ENCODE assay signal across 26 cellular contexts in genomic region chr5:1483856-1484255, GRCh38. TPM values are rescaled to one million over a fixed set of nuclear protein-coding genes. Genes with fewer than 3 reads are reported as not detected.
"Had no signal": no experiment of that assay in that cellular context is flagged by ENCODE, and none has a peak within 500 bp of the region (broad histone marks: within the 10 kb centered on the region; RNA-seq: fewer than 3 reads in every experiment).

No MANE protein-coding gene starts in this region.

- H3K9me3 Mint-ChIP-seq: activated CD4-positive, alpha-beta T cell treated with anti-CD3 and anti-CD28 coated beads, Interleukin-2, amount 10 ng/mL, durations not matched to agents 24 days and 14 days; activated naive CD4-positive, alpha-beta T cell treated with anti-CD3 and anti-CD28 coated beads for 36 hours; activated T-cell treated with anti-CD3 and anti-CD28 coated beads, Interleukin-2, amount 50 U/mL, for 4 hours; central memory CD8-positive, alpha-beta T cell; endodermal cell; natural killer cell treated with Interleukin-12 subunit alpha and Interleukin-12 subunit beta and Interleukin-15 and Interleukin-18, amount 100 ng/mL, for 72 hours; stimulated activated naive CD8-positive, alpha-beta T cell treated with anti-CD3 and anti-CD28 coated beads, Interleukin-15, amount 100 ng/mL, for 72 hours had no signal

- H3K4me1 Mint-ChIP-seq: activated CD4-positive, alpha-beta T cell treated with anti-CD3 and anti-CD28 coated beads, Interleukin-2, amount 10 ng/mL, durations not matched to agents 24 days and 14 days; endodermal cell had no signal

- H3K27ac ChIP-seq: ascending aorta, colonic mucosa, epithelial cell of prostate, hepatocyte, suprapubic skin, transverse colon, uterus had no signal

- FAIRE-seq: islet of Langerhans, TTC549 had no signal

- H3K9me3 ChIP-seq: ascending aorta, colonic mucosa, suprapubic skin, transverse colon, uterus had no signal

- H3K4me3 ChIP-seq: ascending aorta, colonic mucosa, hepatocyte, suprapubic skin, transverse colon, uterus had no signal

- H3K27ac Mint-ChIP-seq: activated CD4-positive, alpha-beta T cell treated with anti-CD3 and anti-CD28 coated beads, Interleukin-2, amount 10 ng/mL, durations not matched to agents 24 days and 14 days; activated CD8-positive, alpha-beta T cell treated with anti-CD3 and anti-CD28 coated beads, Interleukin-2, amount 10 ng/mL, durations not matched to agents 7 days and 5 days; activated naive CD4-positive, alpha-beta T cell treated with anti-CD3 and anti-CD28 coated beads for 36 hours; endodermal cell; stimulated activated naive CD8-positive, alpha-beta T cell treated with anti-CD3 and anti-CD28 coated beads, Interleukin-15, amount 100 ng/mL, for 72 hours had no signal

- H3K79me2 ChIP-seq: hepatocyte had no signal

- H3K27me3 ChIP-seq: ascending aorta, colonic mucosa, hepatocyte, suprapubic skin, transverse colon, uterus had no signal

- H3K36me3 ChIP-seq: colonic mucosa, transverse colon, uterus had no signal

- H2AFZ ChIP-seq: hepatocyte had no signal

- H3K36me3 Mint-ChIP-seq: natural killer cell treated with Interleukin-12 subunit alpha and Interleukin-12 subunit beta and Interleukin-15 and Interleukin-18, amount 100 ng/mL, for 72 hours had no signal

- H3K4me1 ChIP-seq: ascending aorta, colonic mucosa, uterus had no signal

- ATAC-seq: activated CD8-positive, alpha-beta T cell treated with anti-CD3 and anti-CD28 coated beads, Interleukin-2, amount 10 ng/mL, durations not matched to agents 7 days and 5 days; activated T-cell treated with anti-CD3 and anti-CD28 coated beads, Interleukin-2, amount 50 U/mL, for 4 hours; left cardiac atrium; natural killer cell treated with Interleukin-12 subunit alpha and Interleukin-12 subunit beta and Interleukin-15 and Interleukin-18, amount 100 ng/mL, for 72 hours; stimulated activated naive CD8-positive, alpha-beta T cell treated with anti-CD3 and anti-CD28 coated beads, Interleukin-15, amount 100 ng/mL, for 72 hours had no signal

- H3K27me3 Mint-ChIP-seq: activated CD4-positive, alpha-beta T cell treated with anti-CD3 and anti-CD28 coated beads, Interleukin-2, amount 10 ng/mL, durations not matched to agents 24 days and 14 days; central memory CD8-positive, alpha-beta T cell; natural killer cell treated with Interleukin-12 subunit alpha and Interleukin-12 subunit beta and Interleukin-15 and Interleukin-18, amount 100 ng/mL, for 72 hours; stimulated activated naive CD8-positive, alpha-beta T cell treated with anti-CD3 and anti-CD28 coated beads, Interleukin-15, amount 100 ng/mL, for 72 hours had no signal

- DNase-seq: activated CD4-positive, alpha-beta T cell treated with anti-CD3 and anti-CD28 coated beads, Interleukin-2, amount 10 ng/mL, durations not matched to agents 24 days and 14 days; activated CD4-positive, CD25-positive, alpha-beta regulatory T cell; activated CD8-positive, alpha-beta memory T cell treated with anti-CD3 and anti-CD28 coated beads, Interleukin-2, amount 50 U/mL, for 4 hours; activated CD8-positive, alpha-beta T cell treated with anti-CD3 and anti-CD28 coated beads, Interleukin-2, amount 10 ng/mL, durations not matched to agents 7 days and 5 days; activated naive CD4-positive, alpha-beta T cell treated with anti-CD3 and anti-CD28 coated beads for 36 hours; activated T-cell treated with anti-CD3 and anti-CD28 coated beads, Interleukin-2, amount 50 U/mL, for 4 hours; colonic mucosa; endodermal cell; foreskin fibroblast; left cardiac atrium; nucleus accumbens; posterior cingulate gyrus; stimulated activated naive CD8-positive, alpha-beta T cell treated with anti-CD3 and anti-CD28 coated beads, Interleukin-15, amount 100 ng/mL, for 72 hours; transverse colon; uterus had no signal

- H3K4me3 Mint-ChIP-seq: activated CD4-positive, alpha-beta T cell treated with anti-CD3 and anti-CD28 coated beads, Interleukin-2, amount 10 ng/mL, durations not matched to agents 24 days and 14 days; activated CD8-positive, alpha-beta T cell treated with anti-CD3 and anti-CD28 coated beads, Interleukin-2, amount 10 ng/mL, durations not matched to agents 7 days and 5 days; activated naive CD4-positive, alpha-beta T cell treated with anti-CD3 and anti-CD28 coated beads for 36 hours; activated T-cell treated with anti-CD3 and anti-CD28 coated beads, Interleukin-2, amount 50 U/mL, for 4 hours; central memory CD8-positive, alpha-beta T cell; endodermal cell; natural killer cell treated with Interleukin-12 subunit alpha and Interleukin-12 subunit beta and Interleukin-15 and Interleukin-18, amount 100 ng/mL, for 72 hours; stimulated activated naive CD8-positive, alpha-beta T cell treated with anti-CD3 and anti-CD28 coated beads, Interleukin-15, amount 100 ng/mL, for 72 hours had no signal

- H3K4me2 ChIP-seq: hepatocyte had no signal

RNA-seq across cellular contexts. Expression of gene SLC6A3, which starts 38.6 kb away (rescaled TPM):
- total RNA-seq: activated CD4-positive, alpha-beta T cell treated with anti-CD3 and anti-CD28 coated beads, Interleukin-2, amount 10 ng/mL, durations not matched to agents 24 days and 14 days; activated CD8-positive, alpha-beta T cell treated with anti-CD3 and anti-CD28 coated beads, Interleukin-2, amount 10 ng/mL, durations not matched to agents 7 days and 5 days; activated naive CD4-positive, alpha-beta T cell treated with anti-CD3 and anti-CD28 coated beads for 36 hours; activated T-cell treated with anti-CD3 and anti-CD28 coated beads, Interleukin-2, amount 50 U/mL, for 4 hours; ascending aorta; colonic mucosa; hepatocyte; lower leg skin; mesenteric fat pad; natural killer cell treated with Interleukin-12 subunit alpha and Interleukin-12 subunit beta and Interleukin-15 and Interleukin-18, amount 100 ng/mL, for 72 hours; renal cortical epithelial cell; transverse colon had no signal
- polyA plus RNA-seq: hepatocyte had no signal
